Comparison of ENCODE assay signal across 21 cellular contexts in genomic region chr18:78080761-78081160, GRCh38.
"Had no signal": no experiment of that assay in that cellular context is flagged by ENCODE, and none has a peak within 500 bp of the region (broad histone marks: within the 10 kb centered on the region; RNA-seq: fewer than 3 reads in every experiment).

No MANE protein-coding gene starts in this region.

- H3K36me3 ChIP-seq: heart left ventricle, neutrophil, right atrium auricular region, suprapubic skin, tibial artery, upper lobe of right lung, vagina had no signal

- H3K27me3 ChIP-seq: neutrophil, right atrium auricular region, tibial artery, upper lobe of right lung, vagina had no signal

- DNase-seq: cortex of kidney; dorsolateral prefrontal cortex; effector CD8-positive, alpha-beta T cell; heart left ventricle; hippocampal formation; left colon; mammary epithelial cell; naive thymus-derived CD4-positive, alpha-beta T cell; nephron progenitor cell; posterior cingulate gyrus; stimulated activated CD4-positive, alpha-beta T cell treated with anti-CD3 and anti-CD28 coated beads, Interleukin-2, amount 100 ng/mL, for 48 hours; stimulated activated CD8-positive, alpha-beta memory T cell treated with anti-CD3 and anti-CD28 coated beads, Interleukin-4, amount 100 ng/mL, for 48 hours; stimulated activated naive CD8-positive, alpha-beta T cell treated with anti-CD3 and anti-CD28 coated beads, Interleukin-15, Interleukin-2, amounts not matched to agents 100 U/mL and 50 U/mL, for 24 hours; tibial artery; upper lobe of right lung had no signal

- H3K9me3 ChIP-seq: heart left ventricle, neutrophil, right atrium auricular region, suprapubic skin, upper lobe of right lung, vagina had no signal

- H3K4me3 ChIP-seq: dorsolateral prefrontal cortex, heart left ventricle, right atrium auricular region, smooth muscle cell, suprapubic skin, tibial artery, upper lobe of right lung, vagina had no signal

- ATAC-seq: heart left ventricle; left colon; naive thymus-derived CD4-positive, alpha-beta T cell; stimulated activated effector memory CD8-positive, alpha-beta T cell treated with anti-CD3 and anti-CD28 coated beads, Interleukin-12 subunit alpha, Interleukin-12 subunit beta, amount 100 ng/mL, for 72 hours; stimulated activated naive CD8-positive, alpha-beta T cell treated with anti-CD3 and anti-CD28 coated beads, Interleukin-15, Interleukin-2, amounts not matched to agents 100 U/mL and 50 U/mL, for 24 hours; upper lobe of right lung had no signal

- H3K4me1 ChIP-seq: heart left ventricle, right atrium auricular region, suprapubic skin, tibial artery, upper lobe of right lung, vagina had no signal

- H3K27ac ChIP-seq: dorsolateral prefrontal cortex, heart left ventricle, neutrophil, right atrium auricular region, suprapubic skin, tibial artery, upper lobe of right lung, vagina had no signal
